In genomic region chr18:76459687-76460350, GRCh38 we compare ENCODE assay signal across 9 cellular contexts. TPM values are rescaled to one million over a fixed set of nuclear protein-coding genes. Genes with fewer than 3 reads are reported as not detected.
DNase-seq lines count a peak whose midpoint lies in the region; ATAC-seq and TF ChIP-seq lines count a peak whose summit lies in the region.
"Had no signal": no experiment of that assay in that cellular context is flagged by ENCODE, and none has a peak within 500 bp of the region (broad histone marks: within the 10 kb centered on the region; RNA-seq: fewer than 3 reads in every experiment).

No MANE protein-coding gene starts in this region.

- H3K9me3 Mint-ChIP-seq in activated CD4-positive, alpha-beta T cell treated with anti-CD3 and anti-CD28 coated beads for 36 hours (ENCODE audit: low read depth): no peaks in the 10 kb centered on the region
- H3K9me3 Mint-ChIP-seq: T-helper 1 cell treated with Interleukin-12 subunit alpha and Interleukin-12 subunit beta and Interleukin-4 antibody, amounts not matched to agents 30 μg/mL and 1 μg/mL, for 36 hours had no signal

- no peak overlapping the region for H3K4me3 ChIP-seq in foreskin fibroblast (ENCODE audit: low read depth in 1 of 2, low read length in 2 of 2)
- no peak overlapping the region for H3K4me3 ChIP-seq in trophoblast cell (ENCODE audit: low read depth, low read length)

- no peaks in the 10 kb centered on the region for H3K79me2 ChIP-seq in trophoblast cell (ENCODE audit: control insufficient read depth, insufficient read depth, low read length, poor library complexity)

- peaks cover 8% of the 10 kb centered on the region in 2 experiments for H3K36me3 ChIP-seq in trophoblast cell (ENCODE audit: control insufficient read depth in 1 of 2, insufficient read depth in 2 of 2, low read length in 2 of 2)

- no peak for ATAC-seq in activated CD4-positive, alpha-beta T cell treated with anti-CD3 and anti-CD28 coated beads for 36 hours

- no peaks in the 10 kb centered on the region for H3K4me1 Mint-ChIP-seq in activated CD4-positive, alpha-beta T cell treated with anti-CD3 and anti-CD28 coated beads for 36 hours

- no peak overlapping the region for H3K14ac ChIP-seq in trophoblast cell (ENCODE audit: low read length)

- no peak overlapping the region for H3K4me3 Mint-ChIP-seq in activated CD4-positive, alpha-beta T cell treated with anti-CD3 and anti-CD28 coated beads for 36 hours
- H3K4me3 Mint-ChIP-seq: T-helper 1 cell treated with Interleukin-12 subunit alpha and Interleukin-12 subunit beta and Interleukin-4 antibody, amounts not matched to agents 30 μg/mL and 1 μg/mL, for 36 hours had no signal

- no peak overlapping the region for H2AK5ac ChIP-seq in trophoblast cell (ENCODE audit: low read length)

- H3K27me3 ChIP-seq in trophoblast cell (ENCODE audit: insufficient read depth, low read length): no peaks in the 10 kb centered on the region

- no peak overlapping the region for H3K27ac ChIP-seq in trophoblast cell (ENCODE audit: low read depth, low read length)

- H3K27ac Mint-ChIP-seq in activated CD4-positive, alpha-beta T cell treated with anti-CD3 and anti-CD28 coated beads for 36 hours: no peak overlapping the region
- H3K27ac Mint-ChIP-seq: T-helper 1 cell treated with Interleukin-12 subunit alpha and Interleukin-12 subunit beta and Interleukin-4 antibody, amounts not matched to agents 30 μg/mL and 1 μg/mL, for 36 hours had no signal

- H4K91ac ChIP-seq in trophoblast cell (ENCODE audit: low read depth, low read length): no peak overlapping the region

- no peaks in the 10 kb centered on the region for H3K79me1 ChIP-seq in trophoblast cell (ENCODE audit: low read length)

- H3K23ac ChIP-seq in trophoblast cell (ENCODE audit: low read length): no peak overlapping the region

- peaks cover 4% of the 10 kb centered on the region in 2 experiments for H3K4me1 ChIP-seq in trophoblast cell (ENCODE audit: control insufficient read depth in 1 of 2, insufficient read depth in 2 of 2, low read length in 2 of 2)

- no peak overlapping the region for H3K4me2 ChIP-seq in trophoblast cell (ENCODE audit: low read length)

- intact Hi-C loops in activated CD4-positive, alpha-beta T cell treated with anti-CD3 and anti-CD28 coated beads for 36 hours (cut with DNase I, micrococcal nuclease): no loop called here

- no peak overlapping the region for H2BK120ac ChIP-seq in trophoblast cell (ENCODE audit: insufficient read depth, low read length, poor library complexity)

- H4K8ac ChIP-seq in trophoblast cell (ENCODE audit: low read depth, low read length): no peak overlapping the region

- CTCF ChIA-PET in activated CD4-positive, alpha-beta T cell treated with anti-CD3 and anti-CD28 coated beads for 36 hours (lab: Charles Lee): no interaction called here

- H2AFZ ChIP-seq in trophoblast cell (ENCODE audit: insufficient read depth, low read length, poor library complexity): peak overlapping the region; percentile 11

- no peak overlapping the region for H4K12ac ChIP-seq in trophoblast cell (ENCODE audit: low read depth, low read length)

- H3K36me3 Mint-ChIP-seq in activated CD4-positive, alpha-beta T cell treated with anti-CD3 and anti-CD28 coated beads for 36 hours (ENCODE audit: low read depth): no peaks in the 10 kb centered on the region

- no peak overlapping the region for H3K4ac ChIP-seq in trophoblast cell (ENCODE audit: low read depth, low read length)

- H3K9ac ChIP-seq in trophoblast cell (ENCODE audit: low read length): no peak overlapping the region

- DNase-seq in Caki2 (ENCODE audit: low read depth): peak; percentile 77
- peak; percentile 32 to 51 for DNase-seq in SW 1271 (lab: John Stamatoyannopoulos, UW)
- peak; percentile 99 for DNase-seq in foreskin fibroblast
- no peak for DNase-seq in trophoblast cell
- DNase-seq in activated CD4-positive, alpha-beta T cell treated with anti-CD3 and anti-CD28 coated beads for 36 hours: no peak
- no peak for DNase-seq in NK-92 (lab: John Stamatoyannopoulos, UW; ENCODE audit: unreplicated experiment)
- no peak for DNase-seq in central memory CD4-positive, alpha-beta T cell
- DNase-seq in NCI-H1417 treated with DMSO at 0.1 percent for 48 hours (lab: John Stamatoyannopoulos, UW): no peak

- POLR2A ChIA-PET in activated CD4-positive, alpha-beta T cell treated with anti-CD3 and anti-CD28 coated beads for 36 hours (lab: Charles Lee): no interaction called here

- in situ Hi-C loops in Caki2 (cut with HindIII; ENCODE audit: low pct_unique_long_range_greater_than_20kb, low sequenced_read_pairs): no loop called here

- TF ChIP-seq CTCF in foreskin fibroblast (IDR thresholded peaks at IDR 0.05; ENCODE audit: low read depth, low read length): no peak

- peaks cover 4% of the 10 kb centered on the region for H3K9me3 ChIP-seq in trophoblast cell (ENCODE audit: insufficient read depth, low read depth, low read length)

- no peaks in the 10 kb centered on the region for H3K27me3 Mint-ChIP-seq in activated CD4-positive, alpha-beta T cell treated with anti-CD3 and anti-CD28 coated beads for 36 hours

- no peak overlapping the region for H3K18ac ChIP-seq in trophoblast cell (ENCODE audit: low read length)

- H2BK5ac ChIP-seq in trophoblast cell (ENCODE audit: low read depth, low read length, poor library complexity): no peak overlapping the region

- H2BK12ac ChIP-seq in trophoblast cell (ENCODE audit: low read length): no peak overlapping the region

- whole genome bisulfite sequencing in trophoblast cell (ENCODE audit: extremely low coverage, insufficient coverage, insufficient read length): no CpG with 5 or more reads among the region's 26 CpGs

RNA-seq across cellular contexts. Expression of gene ZNF516, which starts 35.2 kb away (rescaled TPM):
- total RNA-seq in Caki2 (2014; rRNA removed; shearing (Covaris generic); ENCODE audit: low replicate concordance): 6.1 and 8.9 TPM in 2 replicates
- polyA plus RNA-seq in trophoblast cell (2013): 6.6 and 8.8 TPM in 2 replicates
- total RNA-seq in activated CD4-positive, alpha-beta T cell treated with anti-CD3 and anti-CD28 coated beads for 36 hours: 1 to 10 TPM; 6.8 to 9.9 TPM

Comparison
In these comparisons a context has a peak if more than half of its experiments do, and no peak if none do; other contexts are left out.
1. DNase-seq: peak in Caki2 (single experiment), SW 1271 (2 of 2) and foreskin fibroblast (2 of 2); none in trophoblast cell (0 of 2), activated CD4-positive, alpha-beta T cell treated with anti-CD3 and anti-CD28 coated beads for 36 hours (single experiment), NK-92 (single experiment), central memory CD4-positive, alpha-beta T cell (single experiment) and NCI-H1417 treated with DMSO at 0.1 percent for 48 hours (single experiment).